34 cellular contexts compared by ENCODE assay signal in genomic region chr16:775236-775796, GRCh38. TPM values are rescaled to one million over a fixed set of nuclear protein-coding genes. Genes with fewer than 3 reads are reported as not detected.
"Had no signal": no experiment of that assay in that cellular context is flagged by ENCODE, and none has a peak within 500 bp of the region (broad histone marks: within the 10 kb centered on the region; RNA-seq: fewer than 3 reads in every experiment).

No MANE protein-coding gene starts in this region.

- H3K4me3 ChIP-seq: adrenal gland, body of pancreas, esophagus squamous epithelium, gastroesophageal sphincter, heart right ventricle had no signal

- H3K36me3 ChIP-seq: adrenal gland, esophagus squamous epithelium, gastroesophageal sphincter, heart right ventricle had no signal

- H3K9me3 Mint-ChIP-seq: activated CD8-positive, alpha-beta T cell treated with anti-CD3 and anti-CD28 coated beads for 36 hours; activated naive CD4-positive, alpha-beta T cell treated with anti-CD3 and anti-CD28 coated beads, Interleukin-2, amount 50 U/mL, for 24 hours; activated naive CD8-positive, alpha-beta T cell treated with anti-CD3 and anti-CD28 coated beads for 36 hours; activated naive CD8-positive, alpha-beta T cell treated with anti-CD3 and anti-CD28 coated beads, Interleukin-2, amount 50 U/mL, for 24 hours; activated T-cell treated with anti-CD3 and anti-CD28 coated beads, Interleukin-2, amount 50 U/mL, for 4 hours; activated T-helper 17 cell treated with anti-CD3 and anti-CD28 coated beads, Interleukin-2, amount 50 U/mL, for 72 hours; effector memory CD8-positive, alpha-beta T cell had no signal

- H3K4me3 Mint-ChIP-seq: activated CD8-positive, alpha-beta T cell treated with anti-CD3 and anti-CD28 coated beads for 36 hours; activated naive CD4-positive, alpha-beta T cell treated with anti-CD3 and anti-CD28 coated beads, Interleukin-2, amount 50 U/mL, for 24 hours; activated naive CD8-positive, alpha-beta T cell treated with anti-CD3 and anti-CD28 coated beads for 36 hours; activated naive CD8-positive, alpha-beta T cell treated with anti-CD3 and anti-CD28 coated beads, Interleukin-2, amount 50 U/mL, for 24 hours; activated T-cell treated with anti-CD3 and anti-CD28 coated beads, Interleukin-2, amount 50 U/mL, for 4 hours; activated T-helper 17 cell treated with anti-CD3 and anti-CD28 coated beads, Interleukin-2, amount 50 U/mL, for 72 hours; effector memory CD8-positive, alpha-beta T cell had no signal

- DNase-seq: activated CD4-positive, alpha-beta T cell treated with anti-CD3 and anti-CD28 coated beads for 1 hour; activated CD4-positive, alpha-beta T cell treated with anti-CD3 and anti-CD28 coated beads for 4 hours; activated CD4-positive, alpha-beta T cell treated with anti-CD3 and anti-CD28 coated beads, Interleukin-2, amount 50 U/mL, for 1 hour; activated CD4-positive, alpha-beta T cell treated with anti-CD3 and anti-CD28 coated beads, Interleukin-2, amount 50 U/mL, for 48 hours; activated CD8-positive, alpha-beta memory T cell treated with anti-CD3 and anti-CD28 coated beads for 24 hours; activated CD8-positive, alpha-beta T cell treated with anti-CD3 and anti-CD28 coated beads for 36 hours; activated effector memory CD4-positive, alpha-beta T cell treated with Interleukin-2 at 50 U/mL for 16 hours; activated gamma-delta T cell treated with Interleukin-2 at 50 U/mL for 16 hours; activated naive CD4-positive, alpha-beta T cell treated with Interleukin-2 at 50 U/mL for 16 hours; activated naive CD8-positive, alpha-beta T cell treated with anti-CD3 and anti-CD28 coated beads for 36 hours; activated naive CD8-positive, alpha-beta T cell treated with anti-CD3 and anti-CD28 coated beads, Interleukin-2, amount 50 U/mL, for 24 hours; activated T-cell treated with anti-CD3 and anti-CD28 coated beads, Interleukin-2, amount 50 U/mL, for 4 hours; adrenal gland; amygdala; aorta; body of pancreas; caudate nucleus; cortex of kidney; dermis blood vessel endothelial cell; effector CD4-positive, alpha-beta T cell; effector memory CD8-positive, alpha-beta T cell; erythroblast; esophagus squamous epithelium; foreskin melanocyte; heart right ventricle; T-helper 2 cell had no signal

- ATAC-seq: activated CD8-positive, alpha-beta T cell treated with anti-CD3 and anti-CD28 coated beads for 36 hours; activated naive CD8-positive, alpha-beta T cell treated with anti-CD3 and anti-CD28 coated beads, Interleukin-2, amount 50 U/mL, for 24 hours; activated T-cell treated with anti-CD3 and anti-CD28 coated beads, Interleukin-2, amount 50 U/mL, for 4 hours; activated T-helper 17 cell treated with anti-CD3 and anti-CD28 coated beads, Interleukin-2, amount 50 U/mL, for 72 hours; body of pancreas; effector memory CD8-positive, alpha-beta T cell; gastroesophageal sphincter had no signal

- H3K27me3 ChIP-seq: body of pancreas had no signal

- H3K36me3 Mint-ChIP-seq: activated naive CD4-positive, alpha-beta T cell treated with anti-CD3 and anti-CD28 coated beads, Interleukin-2, amount 50 U/mL, for 24 hours; activated naive CD8-positive, alpha-beta T cell treated with anti-CD3 and anti-CD28 coated beads for 36 hours had no signal

- H3K27ac Mint-ChIP-seq: activated CD8-positive, alpha-beta T cell treated with anti-CD3 and anti-CD28 coated beads for 36 hours; activated naive CD4-positive, alpha-beta T cell treated with anti-CD3 and anti-CD28 coated beads, Interleukin-2, amount 50 U/mL, for 24 hours; activated naive CD8-positive, alpha-beta T cell treated with anti-CD3 and anti-CD28 coated beads for 36 hours; activated naive CD8-positive, alpha-beta T cell treated with anti-CD3 and anti-CD28 coated beads, Interleukin-2, amount 50 U/mL, for 24 hours; activated T-helper 17 cell treated with anti-CD3 and anti-CD28 coated beads, Interleukin-2, amount 50 U/mL, for 72 hours; effector memory CD8-positive, alpha-beta T cell had no signal

- H3K4me1 ChIP-seq: adrenal gland, body of pancreas, esophagus squamous epithelium, gastroesophageal sphincter, heart right ventricle had no signal

- H3K27ac ChIP-seq: adrenal gland, body of pancreas, esophagus squamous epithelium, gastroesophageal sphincter, heart right ventricle had no signal

- H3K9me3 ChIP-seq: adrenal gland, body of pancreas, esophagus squamous epithelium, gastroesophageal sphincter, heart right ventricle had no signal

- H3K4me1 Mint-ChIP-seq: activated naive CD4-positive, alpha-beta T cell treated with anti-CD3 and anti-CD28 coated beads, Interleukin-2, amount 50 U/mL, for 24 hours; activated naive CD8-positive, alpha-beta T cell treated with anti-CD3 and anti-CD28 coated beads for 36 hours; activated naive CD8-positive, alpha-beta T cell treated with anti-CD3 and anti-CD28 coated beads, Interleukin-2, amount 50 U/mL, for 24 hours; activated T-helper 17 cell treated with anti-CD3 and anti-CD28 coated beads, Interleukin-2, amount 50 U/mL, for 72 hours had no signal

RNA-seq across cellular contexts. Expression of gene MSLN, which starts 14.8 kb away (rescaled TPM):
- total RNA-seq: activated CD8-positive, alpha-beta T cell treated with anti-CD3 and anti-CD28 coated beads for 36 hours; activated naive CD8-positive, alpha-beta T cell treated with anti-CD3 and anti-CD28 coated beads for 36 hours; activated T-helper 17 cell treated with anti-CD3 and anti-CD28 coated beads, Interleukin-2, amount 50 U/mL, for 72 hours; chondrocyte; dermis blood vessel endothelial cell; fibroblast of lung; T-helper 1 cell treated with Interleukin-12 subunit alpha and Interleukin-12 subunit beta and Interleukin-4 antibody, amounts not matched to agents 30 ng/mL and 1 ng/mL, for 36 hours had no signal
- polyA plus RNA-seq: fibroblast of lung had no signal

RNA-seq across cellular contexts. Expression of gene GNG13, which starts 25.2 kb away (rescaled TPM):
- total RNA-seq: activated CD8-positive, alpha-beta T cell treated with anti-CD3 and anti-CD28 coated beads for 36 hours; activated naive CD8-positive, alpha-beta T cell treated with anti-CD3 and anti-CD28 coated beads for 36 hours; activated T-cell treated with anti-CD3 and anti-CD28 coated beads, Interleukin-2, amount 50 U/mL, for 4 hours; activated T-helper 17 cell treated with anti-CD3 and anti-CD28 coated beads, Interleukin-2, amount 50 U/mL, for 72 hours; adrenal gland; aorta; body of pancreas; chondrocyte; dermis blood vessel endothelial cell; esophagus squamous epithelium; fibroblast of lung; fibroblast of villous mesenchyme; gastroesophageal sphincter; glomerular endothelial cell; heart right ventricle; T-helper 1 cell treated with Interleukin-12 subunit alpha and Interleukin-12 subunit beta and Interleukin-4 antibody, amounts not matched to agents 30 ng/mL and 1 ng/mL, for 36 hours had no signal
- polyA plus RNA-seq: adrenal gland, aorta, fibroblast of lung, heart right ventricle had no signal
